In genomic region chr2:43138441-43138840, GRCh38 we compare ENCODE assay signal across 12 cellular contexts.
DNase-seq lines count a peak whose midpoint lies in the region; ATAC-seq and TF ChIP-seq lines count a peak whose summit lies in the region.
"Had no signal": no experiment of that assay in that cellular context is flagged by ENCODE, and none has a peak within 500 bp of the region (broad histone marks: within the 10 kb centered on the region; RNA-seq: fewer than 3 reads in every experiment).

No MANE protein-coding gene starts in this region.

- H3K4me3 Mint-ChIP-seq in CD8-positive, alpha-beta T cell: no peak overlapping the region
- no peak overlapping the region for H3K4me3 Mint-ChIP-seq in activated naive CD8-positive, alpha-beta T cell treated with anti-CD3 and anti-CD28 coated beads, Interleukin-2, amount 50 U/mL, for 24 hours
- no peak overlapping the region for H3K4me3 Mint-ChIP-seq in nephron progenitor cell

- peaks cover 82% of the 10 kb centered on the region for H3K4me1 Mint-ChIP-seq in CD8-positive, alpha-beta T cell (ENCODE audit: low read depth)
- H3K4me1 Mint-ChIP-seq in activated naive CD8-positive, alpha-beta T cell treated with anti-CD3 and anti-CD28 coated beads, Interleukin-2, amount 50 U/mL, for 24 hours: peaks cover 90% of the 10 kb centered on the region
- peaks cover 56% of the 10 kb centered on the region for H3K4me1 Mint-ChIP-seq in nephron progenitor cell

- H3K27ac ChIP-seq in CD8-positive, alpha-beta T cell (ENCODE audit: low read depth, low read length): peak overlapping the region; percentile 88
- H3K27ac ChIP-seq: C4-2B, SK-N-MC had no signal

- TF ChIP-seq CTCF in CD8-positive, alpha-beta T cell (IDR thresholded peaks at IDR 0.05): no peak
- no peak for TF ChIP-seq CTCF in nephron progenitor cell (IDR thresholded peaks at IDR 0.05)

- no peaks in the 10 kb centered on the region for H3K36me3 ChIP-seq in CD8-positive, alpha-beta T cell (ENCODE audit: insufficient read depth, low read length)

- no peak for TF ChIP-seq EP300 in Ishikawa (IDR thresholded peaks at IDR 0.05; ENCODE audit: borderline replicate concordance)

- H3K27me3 Mint-ChIP-seq in CD8-positive, alpha-beta T cell (ENCODE audit: low read depth): no peaks in the 10 kb centered on the region
- no peaks in the 10 kb centered on the region for H3K27me3 Mint-ChIP-seq in activated naive CD8-positive, alpha-beta T cell treated with anti-CD3 and anti-CD28 coated beads, Interleukin-2, amount 50 U/mL, for 24 hours
- H3K27me3 Mint-ChIP-seq in nephron progenitor cell (ENCODE audit: low read depth, poor library complexity): no peaks in the 10 kb centered on the region

- CTCF ChIA-PET in CD8-positive, alpha-beta T cell (lab: Charles Lee): interaction anchor here (0.8 to 7.0 kb wide), 7 partner anchors 9 to 90 kb away, joined by 3 to 83 read pairs (median 12); partner anchors contain the start of gene ZFP36L2

- no peak for DNase-seq in CD8-positive, alpha-beta T cell
- DNase-seq in activated naive CD8-positive, alpha-beta T cell treated with anti-CD3 and anti-CD28 coated beads, Interleukin-2, amount 50 U/mL, for 24 hours: peak; percentile 14
- DNase-seq in nephron progenitor cell: no peak
- DNase-seq in activated CD4-positive, CD25-positive, alpha-beta regulatory T cell treated with anti-CD3 and anti-CD28 coated beads, Interleukin-2, amount 50 U/mL, for 72 hours: no peak
- DNase-seq: NCI-H187, NCI-H510A treated with DMSO at 0.1 percent for 48 hours had no signal

- no peak for ATAC-seq in CD8-positive, alpha-beta T cell
- ATAC-seq in activated naive CD8-positive, alpha-beta T cell treated with anti-CD3 and anti-CD28 coated beads, Interleukin-2, amount 50 U/mL, for 24 hours: no peak
- no peak for ATAC-seq in HG02885 (IDR thresholded peaks at IDR 0.05; ENCODE audit: poor library complexity, unreplicated experiment)
- no peak for ATAC-seq in GM18520 (IDR thresholded peaks at IDR 0.05; ENCODE audit: unreplicated experiment)
- ATAC-seq: left lobe of liver had no signal

- no peaks in the 10 kb centered on the region for H3K27me3 ChIP-seq in CD8-positive, alpha-beta T cell (ENCODE audit: insufficient read depth, low read length)

- H3K27ac Mint-ChIP-seq in CD8-positive, alpha-beta T cell: peak overlapping the region; percentile 100
- peak overlapping the region; percentile 14 for H3K27ac Mint-ChIP-seq in activated naive CD8-positive, alpha-beta T cell treated with anti-CD3 and anti-CD28 coated beads, Interleukin-2, amount 50 U/mL, for 24 hours
- H3K27ac Mint-ChIP-seq in nephron progenitor cell: peak overlapping the region; percentile 81

- no peak for TF ChIP-seq RAD21 in Ishikawa (IDR thresholded peaks at IDR 0.05; ENCODE audit: low read depth)

- H3K4me3 ChIP-seq in CD8-positive, alpha-beta T cell (ENCODE audit: low read depth, low read length): no peak overlapping the region
- H3K4me3 ChIP-seq: SK-N-MC had no signal

- intact Hi-C loops in CD8-positive, alpha-beta T cell (cut with DNase I, micrococcal nuclease): loop anchor here (10.0 kb wide), 1 partner anchor 1034 kb away; no protein-coding TSS in a partner anchor

- H3K9me3 Mint-ChIP-seq in CD8-positive, alpha-beta T cell: no peaks in the 10 kb centered on the region
- no peaks in the 10 kb centered on the region for H3K9me3 Mint-ChIP-seq in activated naive CD8-positive, alpha-beta T cell treated with anti-CD3 and anti-CD28 coated beads, Interleukin-2, amount 50 U/mL, for 24 hours
- no peaks in the 10 kb centered on the region for H3K9me3 Mint-ChIP-seq in nephron progenitor cell

- POLR2A ChIA-PET in CD8-positive, alpha-beta T cell (lab: Charles Lee): interaction anchor here (0.7 to 24.8 kb wide), 3 partner anchors 34 to 83 kb away, joined by 4 to 1192 read pairs (median 245); partner anchors contain the start of gene ZFP36L2

- no peaks in the 10 kb centered on the region for H3K9me3 ChIP-seq in CD8-positive, alpha-beta T cell (ENCODE audit: low read length)

- peaks cover 94% of the 10 kb centered on the region for H3K4me1 ChIP-seq in CD8-positive, alpha-beta T cell (ENCODE audit: insufficient read depth, low read length)

- H3K36me3 Mint-ChIP-seq in CD8-positive, alpha-beta T cell: no peaks in the 10 kb centered on the region
- H3K36me3 Mint-ChIP-seq in activated naive CD8-positive, alpha-beta T cell treated with anti-CD3 and anti-CD28 coated beads, Interleukin-2, amount 50 U/mL, for 24 hours (ENCODE audit: low read depth): no peaks in the 10 kb centered on the region
- H3K36me3 Mint-ChIP-seq in nephron progenitor cell (ENCODE audit: low read depth): no peaks in the 10 kb centered on the region

TF ChIP-seq in Ishikawa, 13 proteins besides CTCF, POLR2A, EP300 and RAD21:
- TF ChIP-seq USF1 (IDR thresholded peaks at IDR 0.05): peak; percentile 38; the same call in 1 of the 2 replicates
- TF ChIP-seq REST (IDR thresholded peaks at IDR 0.05; ENCODE audit: low read depth): no peak

Comparison
In these comparisons a context has a peak if more than half of its experiments do, and no peak if none do; other contexts are left out.
1. H3K27ac Mint-ChIP-seq: peak in every context shown above with its lines; median percentile 100 in CD8-positive, alpha-beta T cell; 81 in nephron progenitor cell; 14 in activated naive CD8-positive, alpha-beta T cell treated with anti-CD3 and anti-CD28 coated beads, Interleukin-2, amount 50 U/mL, for 24 hours.